Comparison of ENCODE assay signal across 23 cellular contexts in the genomic region with DNA sequence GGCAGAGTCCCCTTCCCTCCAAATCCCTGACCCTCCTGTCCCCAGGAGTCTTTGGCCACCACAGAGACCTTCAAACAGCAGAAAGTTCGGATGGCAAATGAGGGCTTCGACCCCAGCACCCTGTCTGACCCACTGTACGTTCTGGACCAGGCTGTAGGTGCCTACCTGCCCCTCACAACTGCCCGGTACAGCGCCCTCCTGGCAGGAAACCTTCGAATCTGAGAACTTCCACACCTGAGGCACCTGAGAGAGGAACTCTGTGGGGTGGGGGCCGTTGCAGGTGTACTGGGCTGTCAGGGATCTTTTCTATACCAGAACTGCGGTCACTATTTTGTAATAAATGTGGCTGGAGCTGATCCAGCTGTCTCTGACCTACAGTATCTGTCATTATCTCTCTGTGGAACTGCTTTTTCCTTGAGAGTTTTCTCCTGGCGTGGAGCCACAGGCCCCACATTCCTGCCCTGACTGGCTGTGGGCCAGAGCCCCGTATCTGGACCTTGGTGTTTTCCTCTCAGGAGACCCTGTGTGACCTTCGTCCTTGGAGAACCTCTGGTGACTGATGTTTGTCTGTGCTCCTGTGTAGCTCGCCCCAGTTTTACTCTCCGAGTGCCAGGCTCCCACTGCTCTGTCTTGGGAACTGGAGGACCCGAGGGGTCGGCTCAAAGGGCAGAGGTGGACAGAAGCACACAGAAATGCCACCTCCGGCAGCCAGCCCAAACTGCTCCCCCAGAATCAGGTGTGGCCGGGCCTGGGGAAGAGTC. TPM values are rescaled to one million over a fixed set of nuclear protein-coding genes. Genes with fewer than 3 reads are reported as not detected.
DNase-seq lines count a peak whose midpoint lies in the region; ATAC-seq, FAIRE-seq and TF ChIP-seq lines count a peak whose summit lies in the region.
"Had no signal": no experiment of that assay in that cellular context is flagged by ENCODE, and none has a peak within 500 bp of the region (broad histone marks: within the 10 kb centered on the region; RNA-seq: fewer than 3 reads in every experiment).

No MANE protein-coding gene starts in this region.

- H3K27ac Mint-ChIP-seq in T-helper 17 cell (peak overlapping the region; percentile 19), immature natural killer cell (peak overlapping the region; percentile 28 to 83 (median 40))
- H3K27ac Mint-ChIP-seq: stimulated activated memory B cell treated with anti-CD40 and anti-IgM and Interleukin-4, amounts not matched to agents 10 μg/mL and 1 μg/mL and 100 μg/mL, for 72 hours had no signal

- ATAC-seq in T-helper 17 cell (no peak), pancreas (peak in 1 of 4 donors; percentile 17), GM18907 (IDR thresholded peaks at IDR 0.05; ENCODE audit: unreplicated experiment) (no peak)
- ATAC-seq: HCT116; left lobe of liver; PC-3; stimulated activated memory B cell treated with anti-CD40 and anti-IgM and Interleukin-4, amounts not matched to agents 10 μg/mL and 1 μg/mL and 100 μg/mL, for 72 hours had no signal

- intact Hi-C loops in pancreas (cut with DNase I) = no loop called here

- no peaks in the 10 kb centered on the region for H3K9me3 Mint-ChIP-seq in immature natural killer cell
- H3K9me3 Mint-ChIP-seq: stimulated activated memory B cell treated with anti-CD40 and anti-IgM and Interleukin-4, amounts not matched to agents 10 μg/mL and 1 μg/mL and 100 μg/mL, for 72 hours had no signal

- H3K4me3 Mint-ChIP-seq in T-helper 17 cell (no peak overlapping the region), immature natural killer cell (no peak overlapping the region)
- H3K4me3 Mint-ChIP-seq: stimulated activated memory B cell treated with anti-CD40 and anti-IgM and Interleukin-4, amounts not matched to agents 10 μg/mL and 1 μg/mL and 100 μg/mL, for 72 hours had no signal

- H3K27ac ChIP-seq in BLaER1 treated with 17β-estradiol and CSF1 and Interleukin-3, amounts not matched to agents 10 nM and 100 nM = peak overlapping the region in 5 of 11 experiments; percentile 2 to 44 (median 17); a peak in 6 of 22 replicates
- H3K27ac ChIP-seq in pancreas = peak overlapping the region in 2 of 4 donors; percentile 30 to 33
- H3K27ac ChIP-seq: SJCRH30, WERI-Rb-1 had no signal

- H3K9me3 ChIP-seq in BLaER1 treated with 17β-estradiol and CSF1 and Interleukin-3, amounts not matched to agents 10 nM and 100 nM (replicated peaks in 1 of 11) = no peaks in the 10 kb centered on the region
- H3K9me3 ChIP-seq in T-helper 17 cell (ENCODE audit: control insufficient read depth, low read length, poor library complexity, severe bottlenecking) (no peaks in the 10 kb centered on the region), pancreas (no peaks in the 10 kb centered on the region)
- H3K9me3 ChIP-seq: SJCRH30, tibial artery had no signal

- H3K9ac ChIP-seq in BLaER1 treated with 17β-estradiol and CSF1 and Interleukin-3, amounts not matched to agents 10 nM and 100 nM = peak overlapping the region in 8 of 11 experiments; percentile 5 to 43 (median 16); a peak in 10 of 22 replicates

- TF ChIP-seq CTCF in pancreas (IDR thresholded peaks at IDR 0.05) = no peak

- no peak overlapping the region for H3K4me3 ChIP-seq in BLaER1 treated with 17β-estradiol and CSF1 and Interleukin-3, amounts not matched to agents 10 nM and 100 nM
- H3K4me3 ChIP-seq in pancreas = no peak overlapping the region
- H3K4me3 ChIP-seq: SJCRH30, tibial artery had no signal

- peak overlapping the region in 3 of 11 experiments; percentile 7 to 99 (median 26); a peak in 5 of 22 replicates for H3K4me2 ChIP-seq in BLaER1 treated with 17β-estradiol and CSF1 and Interleukin-3, amounts not matched to agents 10 nM and 100 nM

- peaks cover 0 to 33% (median 7%) of the 10 kb centered on the region in 11 experiments; a peak in 9 of 22 replicates for H4K20me1 ChIP-seq in BLaER1 treated with 17β-estradiol and CSF1 and Interleukin-3, amounts not matched to agents 10 nM and 100 nM

- no peaks in the 10 kb centered on the region for H3K27me3 Mint-ChIP-seq in T-helper 17 cell
- H3K27me3 Mint-ChIP-seq in immature natural killer cell (ENCODE audit: low read depth in 3 of 3) = peaks cover 7 to 16% (median 12%) of the 10 kb centered on the region in 3 donors
- H3K27me3 Mint-ChIP-seq: stimulated activated memory B cell treated with anti-CD40 and anti-IgM and Interleukin-4, amounts not matched to agents 10 μg/mL and 1 μg/mL and 100 μg/mL, for 72 hours had no signal

- peaks cover 51 to 84% (median 67%) of the 10 kb centered on the region in 10 experiments for H3K4me1 ChIP-seq in BLaER1 treated with 17β-estradiol and CSF1 and Interleukin-3, amounts not matched to agents 10 nM and 100 nM
- peaks cover 21 to 53% (median 23%) of the 10 kb centered on the region in 3 donors for H3K4me1 ChIP-seq in pancreas
- H3K4me1 ChIP-seq: SJCRH30 had no signal

- H3K4me1 Mint-ChIP-seq in T-helper 17 cell (peaks cover 12% of the 10 kb centered on the region), immature natural killer cell (peaks cover 43 to 51% of the 10 kb centered on the region in 2 donors)

- DNase-seq in T-helper 17 cell (no peak), immature natural killer cell (no peak), pancreas (peak in 4 of 6 donors; percentile 59 to 66 (median 60)), EL (no peak), urothelium cell line (ENCODE audit: low spot score) (no peak)
- DNase-seq in activated CD8-positive, alpha-beta memory T cell treated with anti-CD3 and anti-CD28 coated beads, Interleukin-2, amount 50 U/mL, for 4 hours = no peak
- DNase-seq: activated CD4-positive, alpha-beta T cell treated with anti-CD3 and anti-CD28 coated beads, Interleukin-2, amount 50 U/mL, for 1 hour; activated naive CD4-positive, alpha-beta T cell treated with Interleukin-2 at 50 U/mL for 16 hours; Calu3; cerebellar nuclear complex; NCI-H1092 treated with DMSO at 0.1 percent for 48 hours; NCI-H2029; nucleus accumbens; PC-3; SJCRH30; tibial artery; WERI-Rb-1 had no signal

- H3K36me3 ChIP-seq in BLaER1 treated with 17β-estradiol and CSF1 and Interleukin-3, amounts not matched to agents 10 nM and 100 nM = peaks cover 5 to 46% (median 33%) of the 10 kb centered on the region in 11 experiments; a peak in 21 of 22 replicates
- H3K36me3 ChIP-seq in pancreas = no peaks in the 10 kb centered on the region
- H3K36me3 ChIP-seq: SJCRH30, WERI-Rb-1 had no signal

- FAIRE-seq in pancreas (lab: Jason Lieb, UNC) (no peak), urothelium cell line (lab: Jason Lieb, UNC) (no peak)
- FAIRE-seq: HTR-8/SVneo had no signal

- 22 to 24% methylated on average over 17 of the region's 17 CpGs for WGBS in pancreas, 2 donors

- no peaks in the 10 kb centered on the region for H3K36me3 Mint-ChIP-seq in T-helper 17 cell (ENCODE audit: low read depth)
- peaks cover 0 to 12% (median 9%) of the 10 kb centered on the region in 3 donors for H3K36me3 Mint-ChIP-seq in immature natural killer cell

- H3K27me3 ChIP-seq in BLaER1 treated with 17β-estradiol and CSF1 and Interleukin-3, amounts not matched to agents 10 nM and 100 nM = no peaks in the 10 kb centered on the region
- H3K27me3 ChIP-seq in pancreas = no peaks in the 10 kb centered on the region
- H3K27me3 ChIP-seq: SJCRH30, tibial artery had no signal

RNA-seq across cellular contexts. Expression of a gene that starts 4.8 kb away (rescaled TPM):
- total RNA-seq in T-helper 17 cell (10 to 100 TPM in 1 of 2 donors, 1 to 10 TPM in 1; 7.4 to 10.0 TPM), pancreas (10 to 100 TPM in 3 of 6 donors, 1 to 10 TPM in 3; 9.0 to 23.6 (median 10.8) TPM)
- polyA plus RNA-seq in immature natural killer cell (10 to 100 TPM; 38.3 to 89.0 (median 54.3) TPM), pancreas (10 to 100 TPM; 46.9 to 64.0 TPM)

RNA-seq across cellular contexts. Expression of a gene that starts 52.1 kb away (rescaled TPM):
- total RNA-seq in T-helper 17 cell = 10 to 100 TPM; 33.6 to 47.6 TPM
- polyA plus RNA-seq in immature natural killer cell = 10 to 100 TPM in 1 of 3 donors, 1 to 10 TPM in 2; 7.5 to 14.5 (median 7.9) TPM
- 10 to 100 TPM; 13.5 to 41.4 (median 18.8) TPM for total RNA-seq in pancreas
- 10 to 100 TPM; 45.1 to 56.2 TPM for polyA plus RNA-seq in pancreas

Comparison
In these comparisons a context has a peak if more than half of its experiments do, and no peak if none do; other contexts are left out.
1. DNase-seq: peak in pancreas (4 of 6); none in T-helper 17 cell (0 of 3), immature natural killer cell (0 of 3), EL (single experiment), urothelium cell line (single experiment) and activated CD8-positive, alpha-beta memory T cell treated with anti-CD3 and anti-CD28 coated beads, Interleukin-2, amount 50 U/mL, for 4 hours (single experiment).